Comparison of ENCODE assay signal across 9 cellular contexts in genomic region chr9:127778280-127779135, GRCh38. TPM values are rescaled to one million over a fixed set of nuclear protein-coding genes. Genes with fewer than 3 reads are reported as not detected.
DNase-seq lines count a peak whose midpoint lies in the region; ATAC-seq, FAIRE-seq and TF ChIP-seq lines count a peak whose summit lies in the region.
"Had no signal": no experiment of that assay in that cellular context is flagged by ENCODE, and none has a peak within 500 bp of the region (broad histone marks: within the 10 kb centered on the region; RNA-seq: fewer than 3 reads in every experiment).

Gene SH2D3C (minus strand): TSS chr9:127778666. CDS start chr9:127778627, 39 bp downstream.

- TF ChIP-seq CTCF in GM12865 (IDR thresholded peaks at IDR 0.05; ENCODE audit: insufficient read depth, low read depth, low read length, missing control alignments) (no peak), dorsolateral prefrontal cortex (IDR thresholded peaks at IDR 0.05 in 54 of 56, conservative IDR thresholded peaks at IDR 0.05 in 2 of 56; ENCODE audit: low read depth in 1 of 56, partially characterized antibody in 56 of 56) (no peak), pancreas (IDR thresholded peaks at IDR 0.05) (no peak), type B pancreatic cell (conservative IDR thresholded peaks at IDR 0.05) (no peak)

- H3K27me3 ChIP-seq in dorsolateral prefrontal cortex (no peaks in the 10 kb centered on the region), pancreas (no peaks in the 10 kb centered on the region)

- peak within 1 kb of the TSS in 43 of 59 donors; percentile 2 to 80 (median 51) for H3K27ac ChIP-seq in dorsolateral prefrontal cortex
- peak within 1 kb of the TSS in 2 of 4 donors; percentile 55 for H3K27ac ChIP-seq in pancreas

- no peaks in the 10 kb centered on the region for H3K9me3 ChIP-seq in T-helper 17 cell (ENCODE audit: control insufficient read depth, low read length, poor library complexity, severe bottlenecking)
- no peaks in the 10 kb centered on the region for H3K9me3 ChIP-seq in pancreas

- intact Hi-C loops in dorsolateral prefrontal cortex (cut with DNase I), result no loop called here
- intact Hi-C loops in pancreas (cut with DNase I), result no loop called here

- peak; percentile 38 for ATAC-seq in HG02678 (IDR thresholded peaks at IDR 0.05; ENCODE audit: unreplicated experiment)
- peak; percentile 48 for ATAC-seq in T-helper 17 cell
- peak in 3 of 4 donors; percentile 24 to 51 (median 34) for ATAC-seq in pancreas
- no peak for ATAC-seq in HG03457 (IDR thresholded peaks at IDR 0.05; ENCODE audit: unreplicated experiment)

- H3K4me3 Mint-ChIP-seq in T-helper 17 cell (peak within 1 kb of the TSS; percentile 99), type B pancreatic cell (no peak within 1 kb of the TSS)

- H3K4me3 ChIP-seq in GM12865 (ENCODE audit: low read depth, low read length) (peak within 1 kb of the TSS; percentile 56), dorsolateral prefrontal cortex (peak within 1 kb of the TSS in 26 of 59 donors; percentile 4 to 55 (median 23)), pancreas (peak within 1 kb of the TSS in 1 of 4 donors; percentile 17)

- FAIRE-seq in pancreas (lab: Jason Lieb, UNC), result no peak
- FAIRE-seq: endometrium had no signal

- H3K36me3 ChIP-seq in pancreas, result no peaks in the 10 kb centered on the region

- H3K4me1 ChIP-seq in pancreas, result no peaks in the 10 kb centered on the region

- 73 to 82% methylated on average over 13 of the region's 13 CpGs for WGBS in pancreas, 2 donors

- peak within 1 kb of the TSS; percentile 95 for H3K27ac Mint-ChIP-seq in T-helper 17 cell
- no peak within 1 kb of the TSS for H3K27ac Mint-ChIP-seq in type B pancreatic cell

- H3K9me3 Mint-ChIP-seq in type B pancreatic cell, result no peaks in the 10 kb centered on the region

- H3K36me3 Mint-ChIP-seq in T-helper 17 cell (ENCODE audit: low read depth) (peaks cover 7% of the 10 kb centered on the region), type B pancreatic cell (no peaks in the 10 kb centered on the region)

- peak; percentile 59 for DNase-seq in GM12865 (ENCODE audit: low read depth)
- DNase-seq in T-helper 17 cell, result no peak
- DNase-seq in dorsolateral prefrontal cortex, result no peak
- DNase-seq in pancreas, result peak in 1 of 6 donors; percentile 60
- DNase-seq in type B pancreatic cell (ENCODE audit: extremely low spot score, unreplicated experiment), result no peak
- DNase-seq in NCI-H226, result no peak

- H3K4me1 Mint-ChIP-seq in T-helper 17 cell (peaks cover 38% of the 10 kb centered on the region), type B pancreatic cell (ENCODE audit: unreplicated experiment) (peaks cover 6% of the 10 kb centered on the region)

- H3K27me3 Mint-ChIP-seq in T-helper 17 cell (no peaks in the 10 kb centered on the region), type B pancreatic cell (no peaks in the 10 kb centered on the region)

RNA-seq across cellular contexts. Expression of gene SH2D3C, which starts in this region (rescaled TPM):
- total RNA-seq in T-helper 17 cell, result 10 to 100 TPM; 15.9 to 27.2 TPM
- total RNA-seq in dorsolateral prefrontal cortex, result 10 to 100 TPM in 118 of 120 experiments, 1 to 10 TPM in 2; 9.3 to 27.9 (median 17.3) TPM
- total RNA-seq in pancreas, result 1 to 10 TPM; 1.4 to 4.8 (median 1.8) TPM
- 1 to 10 TPM; 6.9 to 7.1 TPM for polyA plus RNA-seq in pancreas
- total RNA-seq in type B pancreatic cell (ENCODE audit: low replicate concordance), result 1.6 and 7.1 TPM in 2 replicates
